ENCODE assay signal across 17 cellular contexts in the genomic region with DNA sequence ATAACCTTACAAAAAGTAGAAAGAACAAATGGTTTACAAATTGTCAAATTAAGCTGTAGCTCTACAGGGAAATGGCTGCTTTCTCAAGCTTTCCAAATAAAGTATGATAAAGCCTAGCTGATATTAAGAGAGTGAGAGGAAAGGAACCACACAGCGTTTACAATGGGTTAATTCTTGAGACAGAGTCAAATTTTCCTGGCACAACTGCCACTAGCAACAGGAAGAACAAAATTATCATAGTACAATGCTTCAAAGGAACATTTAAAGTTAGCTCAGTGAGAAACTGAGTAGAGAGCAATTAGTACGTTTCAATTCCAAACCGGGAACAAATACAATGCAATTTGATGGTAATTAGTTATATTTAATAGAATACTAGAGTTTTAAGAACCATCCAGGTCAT.
DNase-seq lines count a peak whose midpoint lies in the region; ATAC-seq and TF ChIP-seq lines count a peak whose summit lies in the region.
"Had no signal": no experiment of that assay in that cellular context is flagged by ENCODE, and none has a peak within 500 bp of the region (broad histone marks: within the 10 kb centered on the region; RNA-seq: fewer than 3 reads in every experiment).

No MANE protein-coding gene starts in this region.

- H3K9ac ChIP-seq in Loucy (ENCODE audit: low read depth, low read length, poor library complexity, severe bottlenecking) = no peak overlapping the region

- no peaks in the 10 kb centered on the region for H3K79me2 ChIP-seq in Loucy (ENCODE audit: insufficient read depth, low read length)

- H3K4me3 Mint-ChIP-seq in CD8-positive, alpha-beta T cell = no peak overlapping the region
- H3K4me3 Mint-ChIP-seq: activated CD4-positive, alpha-beta T cell treated with anti-CD3 and anti-CD28 coated beads, Interleukin-2, amount 10 ng/mL, durations not matched to agents 24 days and 14 days; activated T-helper 17 cell treated with anti-CD3 and anti-CD28 coated beads, Interleukin-2, amount 50 U/mL, for 72 hours; T-helper 1 cell treated with Interleukin-12 subunit alpha and Interleukin-12 subunit beta and Interleukin-4 antibody, amounts not matched to agents 30 μg/mL and 1 μg/mL, for 36 hours had no signal

- no peaks in the 10 kb centered on the region for H3F3A ChIP-seq in Loucy (ENCODE audit: low read depth)

- peaks cover 17% of the 10 kb centered on the region for H3K4me1 Mint-ChIP-seq in CD8-positive, alpha-beta T cell (ENCODE audit: low read depth)

- H3K36me3 ChIP-seq in Loucy (ENCODE audit: insufficient read depth, low read length) = peaks cover 72% of the 10 kb centered on the region
- peaks cover 0 to 58% (median 26%) of the 10 kb centered on the region in 9 donors for H3K36me3 ChIP-seq in heart left ventricle
- H3K36me3 ChIP-seq in spleen = peaks cover 3 to 86% (median 32%) of the 10 kb centered on the region in 6 donors
- H3K36me3 ChIP-seq in CD8-positive, alpha-beta T cell (ENCODE audit: insufficient read depth, low read length) = peaks cover 7% of the 10 kb centered on the region

- no peak overlapping the region for H3K27ac Mint-ChIP-seq in CD8-positive, alpha-beta T cell
- H3K27ac Mint-ChIP-seq: activated CD4-positive, alpha-beta T cell treated with anti-CD3 and anti-CD28 coated beads, Interleukin-2, amount 10 ng/mL, durations not matched to agents 24 days and 14 days; activated T-helper 17 cell treated with anti-CD3 and anti-CD28 coated beads, Interleukin-2, amount 50 U/mL, for 72 hours; T-helper 1 cell treated with Interleukin-12 subunit alpha and Interleukin-12 subunit beta and Interleukin-4 antibody, amounts not matched to agents 30 μg/mL and 1 μg/mL, for 36 hours had no signal

- H3K27me3 Mint-ChIP-seq in CD8-positive, alpha-beta T cell (ENCODE audit: low read depth) = no peaks in the 10 kb centered on the region
- H3K27me3 Mint-ChIP-seq: activated CD4-positive, alpha-beta T cell treated with anti-CD3 and anti-CD28 coated beads, Interleukin-2, amount 10 ng/mL, durations not matched to agents 24 days and 14 days; activated T-helper 17 cell treated with anti-CD3 and anti-CD28 coated beads, Interleukin-2, amount 50 U/mL, for 72 hours had no signal

- no peaks in the 10 kb centered on the region for H3K9me2 ChIP-seq in Loucy (replicated peaks; ENCODE audit: low read depth, low read length)

- CTCF ChIA-PET in CD8-positive, alpha-beta T cell (lab: Charles Lee) = no interaction called here

- H3K27ac ChIP-seq in heart left ventricle (peak overlapping the region; percentile 50 to 84 (median 70)), spleen (peak overlapping the region in 5 of 8 donors; percentile 5 to 28 (median 12))
- no peak overlapping the region for H3K27ac ChIP-seq in CD8-positive, alpha-beta T cell (ENCODE audit: low read depth, low read length)

- no peak for TF ChIP-seq POLR2A in heart left ventricle (IDR thresholded peaks at IDR 0.05)
- no peak for TF ChIP-seq POLR2A in spleen (IDR thresholded peaks at IDR 0.05)

- peak; percentile 57 to 86 (median 83) for ATAC-seq in heart left ventricle
- ATAC-seq in activated CD4-positive, CD25-positive, alpha-beta regulatory T cell treated with anti-CD3 and anti-CD28 coated beads, Interleukin-2, amount 50 U/mL, for 24 hours = no peak
- no peak for ATAC-seq in CD8-positive, alpha-beta T cell
- ATAC-seq in sciatic nerve = no peak
- ATAC-seq in GM21737 (IDR thresholded peaks at IDR 0.05; ENCODE audit: unreplicated experiment) = no peak
- ATAC-seq: activated T-helper 17 cell treated with anti-CD3 and anti-CD28 coated beads, Interleukin-2, amount 50 U/mL, for 72 hours had no signal

- no peaks in the 10 kb centered on the region for H3K9me3 Mint-ChIP-seq in CD8-positive, alpha-beta T cell
- H3K9me3 Mint-ChIP-seq: activated CD4-positive, alpha-beta T cell treated with anti-CD3 and anti-CD28 coated beads, Interleukin-2, amount 10 ng/mL, durations not matched to agents 24 days and 14 days; activated T-helper 17 cell treated with anti-CD3 and anti-CD28 coated beads, Interleukin-2, amount 50 U/mL, for 72 hours; T-helper 1 cell treated with Interleukin-12 subunit alpha and Interleukin-12 subunit beta and Interleukin-4 antibody, amounts not matched to agents 30 μg/mL and 1 μg/mL, for 36 hours had no signal

- 4 to 21% (median 6%) methylated on average over 3 of the region's 3 CpGs for WGBS in heart left ventricle, 4 donors
- WGBS in spleen, 5 donors = 51 to 76% (median 56%) methylated on average over 3 of the region's 3 CpGs

- peaks cover 71% of the 10 kb centered on the region for H3K36me3 Mint-ChIP-seq in CD8-positive, alpha-beta T cell

- TF ChIP-seq CTCF in Loucy (conservative IDR thresholded peaks at IDR 0.05; ENCODE audit: low read length) = no peak
- TF ChIP-seq CTCF in heart left ventricle (IDR thresholded peaks at IDR 0.05) = no peak
- no peak for TF ChIP-seq CTCF in spleen (IDR thresholded peaks at IDR 0.05 in 8 of 11, conservative IDR thresholded peaks at IDR 0.05 in 3 of 11)
- TF ChIP-seq CTCF in CD8-positive, alpha-beta T cell (IDR thresholded peaks at IDR 0.05) = no peak

- no peak overlapping the region for H3K4me3 ChIP-seq in Loucy (ENCODE audit: low read length, poor library complexity, severe bottlenecking)
- H3K4me3 ChIP-seq in heart left ventricle = no peak overlapping the region
- no peak overlapping the region for H3K4me3 ChIP-seq in spleen
- H3K4me3 ChIP-seq in CD8-positive, alpha-beta T cell (ENCODE audit: low read depth, low read length) = no peak overlapping the region

- no peaks in the 10 kb centered on the region for H4K20me1 ChIP-seq in Loucy (ENCODE audit: insufficient read depth, low read length, poor library complexity, severe bottlenecking)

- peaks cover 6% of the 10 kb centered on the region for H3K4me1 ChIP-seq in Loucy (ENCODE audit: insufficient read depth, low read length, poor library complexity, severe bottlenecking)
- peaks cover 0 to 44% (median 18%) of the 10 kb centered on the region in 12 donors for H3K4me1 ChIP-seq in heart left ventricle
- peaks cover 0 to 11% (median 0%) of the 10 kb centered on the region in 6 donors for H3K4me1 ChIP-seq in spleen
- no peaks in the 10 kb centered on the region for H3K4me1 ChIP-seq in CD8-positive, alpha-beta T cell (ENCODE audit: insufficient read depth, low read length)

- POLR2A ChIA-PET in CD8-positive, alpha-beta T cell (lab: Charles Lee) = interaction anchor here (0.6 kb wide), 1 partner anchor 55 kb away, joined by 3 read pairs; no protein-coding TSS in a partner anchor

- peak overlapping the region; percentile 37 for H3K4me2 ChIP-seq in Loucy (ENCODE audit: low read depth, low read length, poor library complexity, severe bottlenecking)

- DNase-seq in astrocyte of the hippocampus (ENCODE audit: low read depth, low spot score) = peak; percentile 64
- DNase-seq in heart left ventricle = peak in 1 of 5 donors; percentile 37
- no peak for DNase-seq in spleen
- no peak for DNase-seq in CD8-positive, alpha-beta T cell
- no peak for DNase-seq in sciatic nerve (ENCODE audit: low spot score)
- DNase-seq: activated CD4-positive, alpha-beta T cell treated with anti-CD3 and anti-CD28 coated beads, Interleukin-2, amount 10 ng/mL, durations not matched to agents 24 days and 14 days; caudate nucleus; IMR-90; mesenchymal stem cell; NCI-H1092 treated with DMSO at 0.1 percent for 48 hours; OCI-M1; stimulated activated CD4-positive, alpha-beta T cell treated with anti-CD3 and anti-CD28 coated beads, Interleukin-15, amount 100 ng/mL, for 24 hours had no signal

- intact Hi-C loops in heart left ventricle (cut with DNase I) (loop anchor here in 4 of 10 donors (2.0 to 10.0 kb wide), 4 partner anchors 113 to 118 kb away; a partner anchor contains a TSS), spleen (cut with DNase I; ENCODE audit: low total_unique reads) (no loop called here), sciatic nerve (cut with DNase I) (no loop called here)
- intact Hi-C loops in CD8-positive, alpha-beta T cell (cut with DNase I, micrococcal nuclease) = no loop called here

- no peaks in the 10 kb centered on the region for H3K9me3 ChIP-seq in Loucy (ENCODE audit: insufficient read depth, low read depth, low read length)
- H3K9me3 ChIP-seq in heart left ventricle = no peaks in the 10 kb centered on the region
- H3K9me3 ChIP-seq in spleen = no peaks in the 10 kb centered on the region
- no peaks in the 10 kb centered on the region for H3K9me3 ChIP-seq in CD8-positive, alpha-beta T cell (ENCODE audit: low read length)

- no peak overlapping the region for H2AFZ ChIP-seq in Loucy (ENCODE audit: low read length)

- H3K27me3 ChIP-seq in Loucy (ENCODE audit: insufficient read depth, low read length, poor library complexity, severe bottlenecking) (no peaks in the 10 kb centered on the region), heart left ventricle (no peaks in the 10 kb centered on the region), spleen (replicated peaks in 1 of 7) (no peaks in the 10 kb centered on the region)
- no peaks in the 10 kb centered on the region for H3K27me3 ChIP-seq in CD8-positive, alpha-beta T cell (ENCODE audit: insufficient read depth, low read length)

Comparison
In these comparisons a context has a peak if more than half of its experiments do, and no peak if none do; other contexts are left out.
1. ATAC-seq: peak in heart left ventricle (4 of 4); none in activated CD4-positive, CD25-positive, alpha-beta regulatory T cell treated with anti-CD3 and anti-CD28 coated beads, Interleukin-2, amount 50 U/mL, for 24 hours (0 of 2), CD8-positive, alpha-beta T cell (single experiment), sciatic nerve (single experiment) and GM21737 (single experiment).